16 cellular contexts compared by ENCODE assay signal in genomic region chr12:108820700-108821406, GRCh38. TPM values are rescaled to one million over a fixed set of nuclear protein-coding genes. Genes with fewer than 3 reads are reported as not detected.
DNase-seq lines count a peak whose midpoint lies in the region; ATAC-seq and TF ChIP-seq lines count a peak whose summit lies in the region.
"Had no signal": no experiment of that assay in that cellular context is flagged by ENCODE, and none has a peak within 500 bp of the region (broad histone marks: within the 10 kb centered on the region; RNA-seq: fewer than 3 reads in every experiment).

No MANE protein-coding gene starts in this region.

- no peak for TF ChIP-seq EP300 in tibial nerve (IDR thresholded peaks at IDR 0.05)

- no peaks in the 10 kb centered on the region for H3K9me3 Mint-ChIP-seq in activated T-cell treated with anti-CD3 and anti-CD28 coated beads, Interleukin-2, amount 50 U/mL, for 72 hours
- H3K9me3 Mint-ChIP-seq in brain = no peaks in the 10 kb centered on the region

- peak overlapping the region in 1 of 2 donors; percentile 7 for H3K4me3 Mint-ChIP-seq in activated T-cell treated with anti-CD3 and anti-CD28 coated beads, Interleukin-2, amount 50 U/mL, for 72 hours
- no peak overlapping the region for H3K4me3 Mint-ChIP-seq in brain
- H3K4me3 Mint-ChIP-seq: mesothelial cell of epicardium had no signal

- H3K27me3 ChIP-seq in tibial nerve = no peaks in the 10 kb centered on the region

- no peak overlapping the region for H3K4me3 ChIP-seq in tibial nerve

- 43 to 44% methylated on average over 10 of the region's 10 CpGs for WGBS in tibial nerve, 2 donors

- peaks cover 34% of the 10 kb centered on the region for H3K4me1 Mint-ChIP-seq in activated T-cell treated with anti-CD3 and anti-CD28 coated beads, Interleukin-2, amount 50 U/mL, for 72 hours (ENCODE audit: low read depth)
- peaks cover 39% of the 10 kb centered on the region for H3K4me1 Mint-ChIP-seq in brain

- ATAC-seq in activated T-cell treated with anti-CD3 and anti-CD28 coated beads, Interleukin-2, amount 50 U/mL, for 72 hours (replicated peaks in 1 of 2) = no peak
- no peak for ATAC-seq in GM18520 (IDR thresholded peaks at IDR 0.05; ENCODE audit: unreplicated experiment)
- no peak for ATAC-seq in GM19351 (IDR thresholded peaks at IDR 0.05; ENCODE audit: unreplicated experiment)
- ATAC-seq: right cardiac atrium had no signal

- H3K27ac ChIP-seq in tibial nerve = peak overlapping the region; percentile 51 to 90 (median 74)

- no peak for TF ChIP-seq POLR2A in tibial nerve (IDR thresholded peaks at IDR 0.05)

- H3K36me3 ChIP-seq in tibial nerve = peaks cover 0 to 53% (median 0%) of the 10 kb centered on the region in 3 donors

- no peaks in the 10 kb centered on the region for H3K27me3 Mint-ChIP-seq in activated T-cell treated with anti-CD3 and anti-CD28 coated beads, Interleukin-2, amount 50 U/mL, for 72 hours (ENCODE audit: low read depth)
- no peaks in the 10 kb centered on the region for H3K27me3 Mint-ChIP-seq in brain

- no peak for DNase-seq in activated T-cell treated with anti-CD3 and anti-CD28 coated beads, Interleukin-2, amount 50 U/mL, for 72 hours
- DNase-seq in activated T-cell treated with anti-CD3 and anti-CD28 coated beads, Interleukin-2, amount 50 U/mL, for 1 hour = no peak
- DNase-seq in myocyte (ENCODE audit: low read depth) (peak; percentile 68), tibial nerve (ENCODE audit: low spot score in 2 of 2) (peak in 1 of 2 donors; percentile 1), NCI-H187 (lab: John Stamatoyannopoulos, UW) (no peak)
- DNase-seq: activated CD8-positive, alpha-beta memory T cell treated with anti-CD3 and anti-CD28 coated beads, Interleukin-2, amount 50 U/mL, for 48 hours; DMS53; KG1; NCI-H2107 had no signal

- TF ChIP-seq CTCF in brain (conservative IDR thresholded peaks at IDR 0.05) (no peak), tibial nerve (IDR thresholded peaks at IDR 0.05) (no peak)

- no peaks in the 10 kb centered on the region for H3K9me3 ChIP-seq in tibial nerve

- peak overlapping the region; percentile 22 for H3K27ac Mint-ChIP-seq in activated T-cell treated with anti-CD3 and anti-CD28 coated beads, Interleukin-2, amount 50 U/mL, for 72 hours
- H3K27ac Mint-ChIP-seq in brain = peak overlapping the region in 4 of 5 experiments; percentile 15 to 67 (median 44)
- H3K27ac Mint-ChIP-seq: mesothelial cell of epicardium had no signal

- H3K36me3 Mint-ChIP-seq in activated T-cell treated with anti-CD3 and anti-CD28 coated beads, Interleukin-2, amount 50 U/mL, for 72 hours (ENCODE audit: insufficient read depth in 2 of 2) = peaks cover 2 to 8% of the 10 kb centered on the region in 2 donors
- H3K36me3 Mint-ChIP-seq in brain = peaks cover 61% of the 10 kb centered on the region

- H3K4me1 ChIP-seq in tibial nerve = peaks cover 0 to 97% (median 67%) of the 10 kb centered on the region in 4 donors

RNA-seq across cellular contexts. Expression of gene SSH1, which starts 36.5 kb away (rescaled TPM):
- 10 to 100 TPM; 33.8 to 48.8 TPM for total RNA-seq in activated T-cell treated with anti-CD3 and anti-CD28 coated beads, Interleukin-2, amount 50 U/mL, for 72 hours
- 9.9 TPM for polyA plus RNA-seq in brain (ENCODE audit: insufficient read depth, low read depth, low replicate concordance)
- total RNA-seq in myocyte (12.2 and 14.3 TPM in 2 replicates), tibial nerve (10 to 100 TPM; 23.6 to 66.9 (median 28.0) TPM)
- 37.7 TPM for polyA plus RNA-seq in myocyte (2012)

RNA-seq across cellular contexts. Expression of gene DAO, which starts 59.0 kb away (rescaled TPM):
- not detected for total RNA-seq in activated T-cell treated with anti-CD3 and anti-CD28 coated beads, Interleukin-2, amount 50 U/mL, for 72 hours
- 0.78 TPM for polyA plus RNA-seq in brain (ENCODE audit: insufficient read depth, low read depth, low replicate concordance)
- not detected in 2 replicates for total RNA-seq in myocyte
- polyA plus RNA-seq in myocyte (2012) = not detected
- not detected for total RNA-seq in tibial nerve
- total RNA-seq: aorta, mesothelial cell of epicardium, right cardiac atrium had no signal
- polyA plus RNA-seq: AG04450, aorta, right cardiac atrium had no signal
